Comparison of ENCODE assay signal across 8 cellular contexts in the genomic region with DNA sequence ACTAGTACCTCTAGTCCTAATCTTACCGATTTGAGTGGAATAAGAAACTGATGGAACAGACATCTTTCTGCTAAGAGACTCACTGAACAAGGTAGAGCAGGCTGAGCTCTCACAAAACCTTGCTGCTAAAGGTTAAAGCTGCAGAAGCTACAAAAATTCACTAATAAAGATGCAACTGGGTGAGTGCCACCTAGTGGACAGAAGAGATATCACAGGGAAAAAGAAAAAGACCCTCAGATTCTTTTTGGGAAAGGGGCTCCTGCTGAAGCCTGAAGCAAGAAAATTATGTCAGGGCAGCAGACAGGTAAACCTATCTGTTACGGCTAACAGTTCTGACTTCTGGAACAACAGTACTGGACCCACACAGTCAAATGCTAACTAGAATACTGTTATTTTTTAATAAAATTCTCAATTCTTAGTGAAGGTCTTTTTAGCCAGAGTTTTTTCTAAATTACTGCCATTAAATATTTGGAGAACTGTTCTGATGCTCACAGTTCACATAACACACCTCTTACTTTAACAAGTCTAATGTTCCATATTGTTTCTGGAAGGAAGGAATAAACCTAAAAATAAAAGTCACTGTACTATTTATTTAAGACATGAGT. TPM values are rescaled to one million over a fixed set of nuclear protein-coding genes. Genes with fewer than 3 reads are reported as not detected.
DNase-seq lines count a peak whose midpoint lies in the region; ATAC-seq and TF ChIP-seq lines count a peak whose summit lies in the region.

No MANE protein-coding gene starts in this region.

- in situ Hi-C loops in Caki2 (cut with HindIII; ENCODE audit: low pct_unique_long_range_greater_than_20kb, low sequenced_read_pairs) = no loop called here

- ATAC-seq in body of pancreas = no peak
- no peak for ATAC-seq in stimulated activated naive CD8-positive, alpha-beta T cell treated with anti-CD3 and anti-CD28 coated beads, Interleukin-15, amount 100 ng/mL, for 72 hours
- no peak for ATAC-seq in HG02759 (IDR thresholded peaks at IDR 0.05; ENCODE audit: unreplicated experiment)

- no peak overlapping the region for H3K4me3 Mint-ChIP-seq in stimulated activated naive CD8-positive, alpha-beta T cell treated with anti-CD3 and anti-CD28 coated beads, Interleukin-15, amount 100 ng/mL, for 72 hours

- no peaks in the 10 kb centered on the region for H3K27me3 Mint-ChIP-seq in stimulated activated naive CD8-positive, alpha-beta T cell treated with anti-CD3 and anti-CD28 coated beads, Interleukin-15, amount 100 ng/mL, for 72 hours

- H3K36me3 ChIP-seq in body of pancreas (replicated peaks in 1 of 2; ENCODE audit: insufficient read depth in 1 of 2, low read depth in 2 of 2) = peaks cover 0 to 25% of the 10 kb centered on the region in 2 donors
- peaks cover 5 to 77% of the 10 kb centered on the region in 2 experiments for H3K36me3 ChIP-seq in mesenchymal stem cell (ENCODE audit: control insufficient read depth in 1 of 2, insufficient read depth in 2 of 2, low read depth in 1 of 2, low read length in 2 of 2)

- no peak overlapping the region for H3K18ac ChIP-seq in mesenchymal stem cell (ENCODE audit: low read depth in 1 of 2, low read length in 2 of 2)

- H3K27ac ChIP-seq in HL-60 (replicated peaks) = peak overlapping the region; percentile 49
- H3K27ac ChIP-seq in body of pancreas = no peak overlapping the region
- H3K27ac ChIP-seq in mesenchymal stem cell (ENCODE audit: low read length, poor library complexity, severe bottlenecking) = no peak overlapping the region

- H2BK12ac ChIP-seq in mesenchymal stem cell (ENCODE audit: low read length in 2 of 2) = no peak overlapping the region

- H3K4me1 Mint-ChIP-seq in stimulated activated naive CD8-positive, alpha-beta T cell treated with anti-CD3 and anti-CD28 coated beads, Interleukin-15, amount 100 ng/mL, for 72 hours = peaks cover 5% of the 10 kb centered on the region

- WGBS in body of pancreas, 2 donors = 30 to 32% methylated on average over 2 of the region's 2 CpGs
- 88% methylated on average over 1 of the region's 2 CpGs for WGBS in mesenchymal stem cell

- H4K91ac ChIP-seq in mesenchymal stem cell (ENCODE audit: low read length) = no peak overlapping the region

- H2AFZ ChIP-seq in mesenchymal stem cell (ENCODE audit: low read depth, low read length) = no peak overlapping the region

- H3K27ac Mint-ChIP-seq in stimulated activated naive CD8-positive, alpha-beta T cell treated with anti-CD3 and anti-CD28 coated beads, Interleukin-15, amount 100 ng/mL, for 72 hours = peak overlapping the region in 1 of 2 donors; percentile 40

- H3K9ac ChIP-seq in mesenchymal stem cell (ENCODE audit: low read length) = no peak overlapping the region

- TF ChIP-seq POLR2A in body of pancreas (IDR thresholded peaks at IDR 0.05) = no peak

- peak; percentile 19 for DNase-seq in Caki2 (ENCODE audit: low read depth)
- no peak for DNase-seq in HL-60 (ENCODE audit: low read depth in 1 of 2, low spot score in 1 of 2)
- DNase-seq in body of pancreas = no peak
- peak; percentile 37 for DNase-seq in mesenchymal stem cell
- no peak for DNase-seq in pons (ENCODE audit: low spot score)
- no peak for DNase-seq in activated gamma-delta T cell (lab: John Stamatoyannopoulos, UW)
- DNase-seq in stimulated activated naive CD8-positive, alpha-beta T cell treated with anti-CD3 and anti-CD28 coated beads, Interleukin-15, amount 100 ng/mL, for 72 hours = no peak

- no peak overlapping the region for H3K4me3 ChIP-seq in HL-60 (replicated peaks; ENCODE audit: insufficient read depth, low read length)
- H3K4me3 ChIP-seq in body of pancreas = no peak overlapping the region
- H3K4me3 ChIP-seq in mesenchymal stem cell (ENCODE audit: insufficient read depth in 1 of 2, low read depth in 1 of 2, low read length in 2 of 2) = no peak overlapping the region

- H2BK120ac ChIP-seq in mesenchymal stem cell (ENCODE audit: low read depth, low read length) = no peak overlapping the region

- peak; percentile 66 for TF ChIP-seq CTCF in HL-60 (IDR thresholded peaks at IDR 0.05; ENCODE audit: insufficient read depth, low read length)
- peak; percentile 53 to 86 (median 65) for TF ChIP-seq CTCF in body of pancreas (IDR thresholded peaks at IDR 0.05)

- H2BK5ac ChIP-seq in mesenchymal stem cell (ENCODE audit: low read depth, low read length, poor library complexity, severe bottlenecking) = no peak overlapping the region

- no peaks in the 10 kb centered on the region for H3K9me3 Mint-ChIP-seq in stimulated activated naive CD8-positive, alpha-beta T cell treated with anti-CD3 and anti-CD28 coated beads, Interleukin-15, amount 100 ng/mL, for 72 hours

- no peak overlapping the region for H3K23ac ChIP-seq in mesenchymal stem cell (ENCODE audit: low read length in 2 of 2)

- intact Hi-C loops in body of pancreas (cut with DNase I) = no loop called here

- H3K14ac ChIP-seq in mesenchymal stem cell (ENCODE audit: low read length in 2 of 2) = no peak overlapping the region

- no peak overlapping the region for H2BK15ac ChIP-seq in mesenchymal stem cell (ENCODE audit: low read depth, poor library complexity, severe bottlenecking)

- no peak overlapping the region for H3K4me2 ChIP-seq in mesenchymal stem cell (ENCODE audit: low read length, poor library complexity, severe bottlenecking)

- H3K79me1 ChIP-seq in mesenchymal stem cell (replicated peaks; ENCODE audit: low read length, poor library complexity, severe bottlenecking) = peaks cover 6% of the 10 kb centered on the region

- H3K4me1 ChIP-seq in body of pancreas (peaks cover 11% of the 10 kb centered on the region), mesenchymal stem cell (ENCODE audit: control insufficient read depth, insufficient read depth, low read depth, low read length) (no peaks in the 10 kb centered on the region)

- H3K4ac ChIP-seq in mesenchymal stem cell (ENCODE audit: low read depth in 1 of 2, low read length in 2 of 2) = no peak overlapping the region

- H4K8ac ChIP-seq in mesenchymal stem cell (ENCODE audit: low read length) = no peak overlapping the region

- no peaks in the 10 kb centered on the region for H3K27me3 ChIP-seq in HL-60 (ENCODE audit: insufficient read depth, poor library complexity, severe bottlenecking)
- H3K27me3 ChIP-seq in body of pancreas = no peaks in the 10 kb centered on the region
- no peaks in the 10 kb centered on the region for H3K27me3 ChIP-seq in mesenchymal stem cell (ENCODE audit: control insufficient read depth in 1 of 2, insufficient read depth in 1 of 2, low read length in 2 of 2)

- no peak overlapping the region for H2AK5ac ChIP-seq in mesenchymal stem cell (ENCODE audit: low read length, severe bottlenecking)

- H3K9me3 ChIP-seq in body of pancreas = no peaks in the 10 kb centered on the region
- no peaks in the 10 kb centered on the region for H3K9me3 ChIP-seq in mesenchymal stem cell (ENCODE audit: control insufficient read depth, low read length)

RNA-seq across cellular contexts. Expression of a gene that starts 51.2 kb away (rescaled TPM):
- total RNA-seq in Caki2 (2014; rRNA removed; shearing (Covaris generic); ENCODE audit: low replicate concordance) = 17.0 and 43.6 TPM in 2 replicates
- 10 to 100 TPM; 28.3 to 47.0 TPM for total RNA-seq in body of pancreas
- 20.3 TPM for polyA plus RNA-seq in mesenchymal stem cell (2013, experiment 1 of 2)
- polyA plus RNA-seq in mesenchymal stem cell (2013, experiment 2 of 2) = 19.1 TPM

Comparison
In these comparisons a context has a peak if more than half of its experiments do, and no peak if none do; other contexts are left out.
1. DNase-seq: peak in Caki2 (single experiment) and mesenchymal stem cell (single experiment); none in HL-60 (0 of 2), body of pancreas (0 of 4), pons (single experiment), activated gamma-delta T cell (single experiment) and stimulated activated naive CD8-positive, alpha-beta T cell treated with anti-CD3 and anti-CD28 coated beads, Interleukin-15, amount 100 ng/mL, for 72 hours (0 of 2).